ENCODE assay signal across 27 cellular contexts in the genomic region with DNA sequence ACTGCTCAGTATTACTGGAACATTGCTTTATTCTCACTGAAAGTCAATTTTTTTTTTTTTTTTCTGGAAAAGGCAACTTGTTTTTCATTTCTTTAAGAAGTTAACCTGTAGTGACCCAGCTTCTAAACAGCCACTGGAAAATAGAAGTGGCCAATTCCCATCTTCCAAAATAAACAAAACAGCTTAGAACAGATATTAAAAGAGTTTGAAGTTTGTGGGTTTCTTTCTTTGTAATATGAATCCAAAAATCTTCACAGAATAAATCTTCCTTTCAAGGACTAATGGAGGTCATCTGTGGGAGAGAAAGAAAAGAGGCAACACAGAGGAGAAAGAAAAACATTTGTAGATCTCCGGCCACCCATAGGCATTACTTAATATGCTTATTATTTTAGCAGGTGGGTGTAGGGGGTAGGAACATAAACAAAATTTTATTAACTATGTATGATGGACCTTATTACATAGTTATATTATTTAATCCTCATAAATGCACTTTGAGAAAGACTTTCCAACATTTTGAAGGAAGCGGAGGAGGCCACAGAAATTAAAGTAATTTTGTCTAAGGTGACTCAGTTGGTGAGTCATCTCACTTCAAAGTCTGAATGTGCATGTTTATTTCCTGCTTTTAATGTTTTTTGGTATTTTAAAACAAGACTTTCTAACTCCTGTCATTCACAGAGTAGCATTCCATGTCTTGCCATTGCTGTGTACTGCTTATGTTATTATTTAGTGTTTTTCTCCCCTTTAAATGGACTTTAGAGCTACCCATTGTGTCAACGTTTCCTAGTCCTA.
A peak's percentile ranks its signal among the peaks of the same experiment; 100 is the strongest.
DNase-seq lines count a peak whose midpoint lies in the region; ATAC-seq and TF ChIP-seq lines count a peak whose summit lies in the region.
"Had no signal": no experiment of that assay in that cellular context is flagged by ENCODE, and none has a peak within 500 bp of the region (broad histone marks: within the 10 kb centered on the region; RNA-seq: fewer than 3 reads in every experiment).

No MANE protein-coding gene starts in this region.

- H3K27ac Mint-ChIP-seq in Calu3 (ENCODE audit: unreplicated experiment) (peak overlapping the region; percentile 47), GM23338 (no peak overlapping the region)
- no peak overlapping the region for H3K27ac Mint-ChIP-seq in naive thymus-derived CD8-positive, alpha-beta T cell
- H3K27ac Mint-ChIP-seq: activated CD8-positive, alpha-beta T cell treated with anti-CD3 and anti-CD28 coated beads, Interleukin-2, amount 10 ng/mL, durations not matched to agents 7 days and 5 days; activated naive CD4-positive, alpha-beta T cell treated with anti-CD3 and anti-CD28 coated beads, Interleukin-2, amount 10 ng/mL, durations not matched to agents 7 days and 5 days; CD4-positive, CD25-positive, alpha-beta regulatory T cell; stimulated activated naive B cell treated with anti-CD40 and anti-IgM and Interleukin-4, amounts not matched to agents 10 μg/mL and 1 μg/mL and 100 μg/mL, for 72 hours; type B pancreatic cell had no signal

- no peaks in the 10 kb centered on the region for H3K27me3 ChIP-seq in GM23338 (ENCODE audit: insufficient read depth)
- H3K27me3 ChIP-seq: adrenal gland, breast epithelium, left lung, SJCRH30 had no signal

- no peaks in the 10 kb centered on the region for H3K36me3 ChIP-seq in GM23338 (ENCODE audit: insufficient read depth)
- H3K36me3 ChIP-seq: adrenal gland, breast epithelium, HAP-1, left lung, SJCRH30, WERI-Rb-1 had no signal

- CTCF ChIA-PET in Calu3 (lab: Charles Lee) = interaction anchor here (1.1 kb wide), 1 partner anchor 747 kb away, joined by 3 read pairs; no protein-coding TSS in a partner anchor
- CTCF ChIA-PET in RWPE1 (lab: Yijun Ruan, JAX) = no interaction called here

- H3K27me3 Mint-ChIP-seq in Calu3 (ENCODE audit: unreplicated experiment) (no peaks in the 10 kb centered on the region), GM23338 (ENCODE audit: insufficient read depth, low read depth, poor library complexity) (no peaks in the 10 kb centered on the region)
- H3K27me3 Mint-ChIP-seq in naive thymus-derived CD8-positive, alpha-beta T cell = no peaks in the 10 kb centered on the region
- H3K27me3 Mint-ChIP-seq: activated naive CD4-positive, alpha-beta T cell treated with anti-CD3 and anti-CD28 coated beads, Interleukin-2, amount 10 ng/mL, durations not matched to agents 7 days and 5 days; CD4-positive, CD25-positive, alpha-beta regulatory T cell; stimulated activated naive B cell treated with anti-CD40 and anti-IgM and Interleukin-4, amounts not matched to agents 10 μg/mL and 1 μg/mL and 100 μg/mL, for 72 hours; type B pancreatic cell had no signal

- no peaks in the 10 kb centered on the region; the same call in 1 of the 2 replicates for H3K9me2 ChIP-seq in GM23338 (ENCODE audit: insufficient read depth)

- no peaks in the 10 kb centered on the region for H3K4me1 ChIP-seq in GM23338 (ENCODE audit: insufficient read depth)
- H3K4me1 ChIP-seq: A549, adrenal gland, breast epithelium, left lung, SJCRH30 had no signal

- no peak overlapping the region for H2AFZ ChIP-seq in GM23338

- H3K4me3 ChIP-seq in fibroblast of pulmonary artery (replicated peaks; ENCODE audit: low read depth, low read length) (no peak overlapping the region), GM23338 (no peak overlapping the region)
- H3K4me3 ChIP-seq: A549, adrenal gland, breast epithelium, HAP-1, left lung, SJCRH30 had no signal

- POLR2A ChIA-PET in RWPE1 (lab: Yijun Ruan, JAX; ENCODE audit: low non-redundant PET) = no interaction called here
- POLR2A ChIA-PET in naive thymus-derived CD8-positive, alpha-beta T cell (lab: Charles Lee) = no interaction called here

- no peak for ATAC-seq in GM19351 (IDR thresholded peaks at IDR 0.05; ENCODE audit: unreplicated experiment)
- ATAC-seq in naive thymus-derived CD8-positive, alpha-beta T cell = no peak
- no peak for ATAC-seq in GM23338
- ATAC-seq: A549; activated CD8-positive, alpha-beta T cell treated with anti-CD3 and anti-CD28 coated beads, Interleukin-2, amount 10 ng/mL, durations not matched to agents 7 days and 5 days; left lung; stimulated activated naive B cell treated with anti-CD40 and anti-IgM and Interleukin-4, amounts not matched to agents 10 μg/mL and 1 μg/mL and 100 μg/mL, for 72 hours had no signal

- H3K36me3 Mint-ChIP-seq in Calu3 (ENCODE audit: insufficient read depth, unreplicated experiment) (no peaks in the 10 kb centered on the region), GM23338 (ENCODE audit: low read depth) (no peaks in the 10 kb centered on the region)
- no peaks in the 10 kb centered on the region for H3K36me3 Mint-ChIP-seq in naive thymus-derived CD8-positive, alpha-beta T cell
- H3K36me3 Mint-ChIP-seq: activated naive CD4-positive, alpha-beta T cell treated with anti-CD3 and anti-CD28 coated beads, Interleukin-2, amount 10 ng/mL, durations not matched to agents 7 days and 5 days; CD4-positive, CD25-positive, alpha-beta regulatory T cell; stimulated activated naive B cell treated with anti-CD40 and anti-IgM and Interleukin-4, amounts not matched to agents 10 μg/mL and 1 μg/mL and 100 μg/mL, for 72 hours; type B pancreatic cell had no signal

- H3K4me3 Mint-ChIP-seq in Calu3 (ENCODE audit: low read depth, unreplicated experiment) (no peak overlapping the region), GM23338 (no peak overlapping the region)
- H3K4me3 Mint-ChIP-seq in naive thymus-derived CD8-positive, alpha-beta T cell = no peak overlapping the region
- H3K4me3 Mint-ChIP-seq: activated CD8-positive, alpha-beta T cell treated with anti-CD3 and anti-CD28 coated beads, Interleukin-2, amount 10 ng/mL, durations not matched to agents 7 days and 5 days; activated naive CD4-positive, alpha-beta T cell treated with anti-CD3 and anti-CD28 coated beads, Interleukin-2, amount 10 ng/mL, durations not matched to agents 7 days and 5 days; CD4-positive, CD25-positive, alpha-beta regulatory T cell; stimulated activated naive B cell treated with anti-CD40 and anti-IgM and Interleukin-4, amounts not matched to agents 10 μg/mL and 1 μg/mL and 100 μg/mL, for 72 hours; type B pancreatic cell had no signal

- no peak overlapping the region for H3K4me2 ChIP-seq in GM23338
- H3K4me2 ChIP-seq: A549, KMS-11 had no signal

- H3F3A ChIP-seq in GM23338 (replicated peaks; ENCODE audit: low read depth) = no peaks in the 10 kb centered on the region

- H3K27ac ChIP-seq in RWPE1 (no peak overlapping the region), GM23338 (ENCODE audit: low read depth) (no peak overlapping the region)
- H3K27ac ChIP-seq: A549, adrenal gland, breast epithelium, KMS-11, left lung, SJCRH30, WERI-Rb-1 had no signal

- intact Hi-C loops in Calu3 (cut with micrococcal nuclease; ENCODE audit: unreplicated experiment) = loop anchor here (10.0 kb wide), 1 partner anchor 545 kb away; no protein-coding TSS in a partner anchor

- DNase-seq in Calu3 (no peak), RWPE1 (ENCODE audit: low spot score) (peak; percentile 12), fibroblast of pulmonary artery (ENCODE audit: low read depth) (peak; percentile 2), putamen (ENCODE audit: low spot score) (peak; percentile 49), NCI-H2227 treated with DMSO at 0.1 percent for 48 hours (lab: John Stamatoyannopoulos, UW) (no peak), GM23338 (ENCODE audit: low spot score) (no peak)
- DNase-seq in naive thymus-derived CD8-positive, alpha-beta T cell = no peak
- DNase-seq: activated CD4-positive, alpha-beta T cell treated with anti-CD3 and anti-CD28 coated beads for 4 hours; activated CD8-positive, alpha-beta T cell treated with anti-CD3 and anti-CD28 coated beads, Interleukin-2, amount 10 ng/mL, durations not matched to agents 7 days and 5 days; activated naive CD4-positive, alpha-beta T cell treated with anti-CD3 and anti-CD28 coated beads, Interleukin-2, amount 10 ng/mL, durations not matched to agents 7 days and 5 days; adrenal gland; CD4-positive, CD25-positive, alpha-beta regulatory T cell; left lung; mesendoderm; NCI-H1436 treated with DMSO at 0.1 percent for 48 hours; SJCRH30; stimulated activated naive B cell treated with anti-CD40 and anti-IgM and Interleukin-4, amounts not matched to agents 10 μg/mL and 1 μg/mL and 100 μg/mL, for 72 hours; substantia nigra; SW 1271; T1000; WERI-Rb-1 had no signal

- H3K9me3 Mint-ChIP-seq in Calu3 (ENCODE audit: low read depth, unreplicated experiment) (peaks cover 10% of the 10 kb centered on the region), GM23338 (no peaks in the 10 kb centered on the region)
- peaks cover 0 to 18% (median 5%) of the 10 kb centered on the region in 9 donors for H3K9me3 Mint-ChIP-seq in naive thymus-derived CD8-positive, alpha-beta T cell

- TF ChIP-seq CTCF in Calu3 (IDR thresholded peaks at IDR 0.05; ENCODE audit: unreplicated experiment) = no peak
- TF ChIP-seq CTCF in RWPE1 (conservative IDR thresholded peaks at IDR 0.05; ENCODE audit: low read depth) = no peak
- no peak for TF ChIP-seq CTCF in fibroblast of pulmonary artery (IDR thresholded peaks at IDR 0.05; ENCODE audit: low read length, missing control alignments)
- no peak for TF ChIP-seq CTCF in GM23338 (conservative IDR thresholded peaks at IDR 0.05; ENCODE audit: low read depth in 2 of 2)

- no TSS peak for BruUV-seq in Calu3 (replicated peaks; lab: Mats Ljungman, UMichigan)

- no peaks in the 10 kb centered on the region for H3K79me2 ChIP-seq in GM23338 (replicated peaks; ENCODE audit: insufficient read depth)

- H3K4me1 Mint-ChIP-seq in Calu3 (ENCODE audit: low read depth, unreplicated experiment) (peaks cover 11% of the 10 kb centered on the region), GM23338 (peaks cover 4% of the 10 kb centered on the region; the same call in 1 of the 3 replicates)
- H3K4me1 Mint-ChIP-seq in naive thymus-derived CD8-positive, alpha-beta T cell = no peaks in the 10 kb centered on the region
- H3K4me1 Mint-ChIP-seq: activated naive CD4-positive, alpha-beta T cell treated with anti-CD3 and anti-CD28 coated beads, Interleukin-2, amount 10 ng/mL, durations not matched to agents 7 days and 5 days; CD4-positive, CD25-positive, alpha-beta regulatory T cell; stimulated activated naive B cell treated with anti-CD40 and anti-IgM and Interleukin-4, amounts not matched to agents 10 μg/mL and 1 μg/mL and 100 μg/mL, for 72 hours had no signal

- H4K20me1 ChIP-seq in GM23338 (replicated peaks; ENCODE audit: insufficient read depth) = no peaks in the 10 kb centered on the region

Comparison
In these comparisons a context has a peak if more than half of its experiments do, and no peak if none do; other contexts are left out.
1. DNase-seq: peak in RWPE1 (single experiment), fibroblast of pulmonary artery (single experiment) and putamen (single experiment); none in Calu3 (single experiment), naive thymus-derived CD8-positive, alpha-beta T cell (0 of 10), NCI-H2227 treated with DMSO at 0.1 percent for 48 hours (single experiment) and GM23338 (single experiment).